ENCODE assay signal across 17 cellular contexts in genomic region chr6:144417686-144418085, GRCh38.
DNase-seq lines count a peak whose midpoint lies in the region; ATAC-seq, FAIRE-seq and TF ChIP-seq lines count a peak whose summit lies in the region.
"Had no signal": no experiment of that assay in that cellular context is flagged by ENCODE, and none has a peak within 500 bp of the region (broad histone marks: within the 10 kb centered on the region; RNA-seq: fewer than 3 reads in every experiment).

No MANE protein-coding gene starts in this region.

- H3K27me3 ChIP-seq in bronchial epithelial cell (ENCODE audit: control insufficient read depth, insufficient read depth, low read length): no peaks in the 10 kb centered on the region

- no peak for ATAC-seq in natural killer cell
- no peak for ATAC-seq in GM18907 (IDR thresholded peaks at IDR 0.05; ENCODE audit: unreplicated experiment)
- no peak for ATAC-seq in HG02763 (IDR thresholded peaks at IDR 0.05; ENCODE audit: unreplicated experiment)
- ATAC-seq: activated T-helper 17 cell treated with anti-CD3 and anti-CD28 coated beads, Interleukin-2, amount 50 U/mL, for 72 hours had no signal

- TF ChIP-seq CTCF in bronchial epithelial cell (IDR thresholded peaks at IDR 0.05; ENCODE audit: insufficient read depth, low read length, severe bottlenecking): no peak
- no peak for TF ChIP-seq CTCF in natural killer cell (IDR thresholded peaks at IDR 0.05)

- no peaks in the 10 kb centered on the region for H3K36me3 ChIP-seq in bronchial epithelial cell (ENCODE audit: control insufficient read depth, insufficient read depth, low read length)

- peaks cover 77% of the 10 kb centered on the region in 2 donors for H3K4me1 Mint-ChIP-seq in natural killer cell

- DNase-seq in DMS53 (lab: John Stamatoyannopoulos, UW): peak; percentile 43
- DNase-seq in LHCN-M2 (ENCODE audit: low read depth): peak; percentile 61
- peak; percentile 72 for DNase-seq in bronchial epithelial cell (ENCODE audit: low read depth)
- no peak for DNase-seq in natural killer cell
- DNase-seq in NK-92 treated with Interleukin-12 subunit alpha and Interleukin-12 subunit beta, amount 100 ng/mL, for 24 hours (lab: John Stamatoyannopoulos, UW): no peak
- no peak for DNase-seq in H4 (ENCODE audit: low spot score)
- DNase-seq: activated CD4-positive, CD25-positive, alpha-beta regulatory T cell; endodermal cell; left ventricle myocardium superior; NCI-H446; SHP77 had no signal

- peak overlapping the region; percentile 77 to 84 for H3K27ac Mint-ChIP-seq in natural killer cell
- H3K27ac Mint-ChIP-seq: activated T-helper 17 cell treated with anti-CD3 and anti-CD28 coated beads, Interleukin-2, amount 50 U/mL, for 72 hours; endodermal cell; T-helper 1 cell treated with Interleukin-12 subunit alpha and Interleukin-12 subunit beta and Interleukin-4 antibody, amounts not matched to agents 30 μg/mL and 1 μg/mL, for 36 hours had no signal

- peaks cover 6% of the 10 kb centered on the region for H3K36me3 Mint-ChIP-seq in natural killer cell

- no peak for FAIRE-seq in bronchial epithelial cell (lab: Jason Lieb, UNC)
- FAIRE-seq: D721Med had no signal

- no peak overlapping the region for H3K4me3 ChIP-seq in bronchial epithelial cell (ENCODE audit: low read depth, low read length)
- H3K4me3 ChIP-seq: thoracic aorta had no signal

- no peaks in the 10 kb centered on the region for H3K9me3 Mint-ChIP-seq in natural killer cell
- H3K9me3 Mint-ChIP-seq: activated T-helper 17 cell treated with anti-CD3 and anti-CD28 coated beads, Interleukin-2, amount 50 U/mL, for 72 hours; endodermal cell; T-helper 1 cell treated with Interleukin-12 subunit alpha and Interleukin-12 subunit beta and Interleukin-4 antibody, amounts not matched to agents 30 μg/mL and 1 μg/mL, for 36 hours had no signal

- H3K27me3 Mint-ChIP-seq in natural killer cell (ENCODE audit: low read depth in 2 of 2): no peaks in the 10 kb centered on the region
- H3K27me3 Mint-ChIP-seq: activated T-helper 17 cell treated with anti-CD3 and anti-CD28 coated beads, Interleukin-2, amount 50 U/mL, for 72 hours had no signal

- no peak overlapping the region for H3K4me3 Mint-ChIP-seq in natural killer cell
- H3K4me3 Mint-ChIP-seq: activated T-helper 17 cell treated with anti-CD3 and anti-CD28 coated beads, Interleukin-2, amount 50 U/mL, for 72 hours; endodermal cell; T-helper 1 cell treated with Interleukin-12 subunit alpha and Interleukin-12 subunit beta and Interleukin-4 antibody, amounts not matched to agents 30 μg/mL and 1 μg/mL, for 36 hours had no signal

- intact Hi-C loops in natural killer cell (cut with micrococcal nuclease): no loop called here

Comparison
In these comparisons a context has a peak if more than half of its experiments do, and no peak if none do; other contexts are left out.
1. DNase-seq: peak in DMS53 (single experiment), LHCN-M2 (single experiment) and bronchial epithelial cell (single experiment); none in natural killer cell (single experiment), NK-92 treated with Interleukin-12 subunit alpha and Interleukin-12 subunit beta, amount 100 ng/mL, for 24 hours (single experiment) and H4 (single experiment).